Comparison of ENCODE assay signal across 4 cellular contexts in genomic region chr1:39769502-39769901, GRCh38. TPM values are rescaled to one million over a fixed set of nuclear protein-coding genes. Genes with fewer than 3 reads are reported as not detected.
"Had no signal": no experiment of that assay in that cellular context is flagged by ENCODE, and none has a peak within 500 bp of the region (broad histone marks: within the 10 kb centered on the region; RNA-seq: fewer than 3 reads in every experiment).

No MANE protein-coding gene starts in this region.

RNA-seq across cellular contexts. Expression of gene OXCT2, which starts 1.6 kb away (rescaled TPM):
- total RNA-seq: H4, H7, HT1080 had no signal

RNA-seq across cellular contexts. Expression of gene BMP8B, which starts 19.2 kb away (rescaled TPM):
- total RNA-seq: HFFc6, HT1080 had no signal
